Comparison of ENCODE assay signal across 8 cellular contexts in the genomic region with DNA sequence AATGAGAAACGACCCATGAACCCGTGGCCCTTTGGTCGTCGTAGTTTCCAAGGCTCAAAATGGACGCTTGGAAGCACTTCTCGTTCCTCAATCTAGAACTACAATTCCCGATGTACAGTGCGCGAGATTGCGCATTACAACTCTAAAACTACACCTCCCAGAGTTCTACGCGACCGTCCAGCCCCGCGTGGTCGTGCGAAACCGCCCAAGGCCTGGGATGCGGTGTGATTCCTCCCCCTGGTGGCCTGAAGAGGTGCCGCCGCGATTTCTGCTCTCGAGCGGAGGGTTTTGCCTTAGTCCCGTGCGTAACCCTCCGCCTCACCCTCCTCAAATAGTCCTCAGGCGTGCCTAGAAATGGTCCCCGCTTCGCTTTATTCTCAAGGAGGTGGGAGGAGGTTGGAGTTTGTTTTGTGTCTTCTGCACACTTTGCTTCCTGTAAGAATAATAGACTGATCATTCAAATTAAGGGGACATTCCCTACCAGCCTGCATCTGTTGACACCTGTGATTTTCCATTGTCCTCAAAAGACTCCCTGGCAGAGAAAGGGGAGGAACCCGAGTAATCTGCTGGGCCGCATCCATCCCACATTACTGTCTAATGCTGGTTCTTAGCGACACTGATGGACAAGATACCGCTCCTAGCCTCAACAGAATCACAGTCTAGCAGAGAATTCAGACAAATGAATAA. TPM values are rescaled to one million over a fixed set of nuclear protein-coding genes. Genes with fewer than 3 reads are reported as not detected.
DNase-seq lines count a peak whose midpoint lies in the region; ATAC-seq and TF ChIP-seq lines count a peak whose summit lies in the region.

No MANE protein-coding gene starts in this region.

- H3K9me3 ChIP-seq in cardiac muscle cell (ENCODE audit: low read depth) (no peaks in the 10 kb centered on the region), parathyroid adenoma (ENCODE audit: control insufficient read depth, low read length) (no peaks in the 10 kb centered on the region), transverse colon (no peaks in the 10 kb centered on the region)

- H3K79me2 ChIP-seq in parathyroid adenoma, result no peaks in the 10 kb centered on the region

- ATAC-seq in HG02642 (IDR thresholded peaks at IDR 0.05; ENCODE audit: poor library complexity, unreplicated experiment), result peak; percentile 97

- H3K4me2 ChIP-seq in parathyroid adenoma (ENCODE audit: low read length), result peak overlapping the region; percentile 87

- no peak for TF ChIP-seq EP300 in transverse colon (IDR thresholded peaks at IDR 0.05; ENCODE audit: low read depth)

- H3K4me1 ChIP-seq in cardiac muscle cell (ENCODE audit: low read depth), result peaks cover 20% of the 10 kb centered on the region
- peaks cover 13% of the 10 kb centered on the region for H3K4me1 ChIP-seq in parathyroid adenoma
- peaks cover 4 to 18% (median 11%) of the 10 kb centered on the region in 4 donors for H3K4me1 ChIP-seq in transverse colon

- TF ChIP-seq POLR2A in transverse colon (IDR thresholded peaks at IDR 0.05), result no peak

- TF ChIP-seq CTCF in GM12801 (IDR thresholded peaks at IDR 0.05; ENCODE audit: extremely low read depth, insufficient read length) (peak; percentile 69), cardiac muscle cell (IDR thresholded peaks at IDR 0.05; ENCODE audit: low read depth, low read length) (peak; percentile 97), parathyroid adenoma (IDR thresholded peaks at IDR 0.05) (peak; percentile 90), transverse colon (IDR thresholded peaks at IDR 0.05) (peak; percentile 87 to 100 (median 95))

- H2AFZ ChIP-seq in parathyroid adenoma, result peak overlapping the region; percentile 87

- intact Hi-C loops in transverse colon (cut with DNase I; ENCODE audit: low total_unique reads), result loop anchor here (2.0 to 5.0 kb wide), 2 partner anchors 101 to 196 kb away; a partner anchor contains a TSS

- 0 to 2% methylated on average over 5 to 32 of the region's 34 CpGs for WGBS in transverse colon (ENCODE audit: low coverage in 1 of 2), 2 donors

- H3K27ac ChIP-seq in cardiac muscle cell, result peak overlapping the region; percentile 85
- peak overlapping the region; percentile 88 for H3K27ac ChIP-seq in parathyroid adenoma
- peak overlapping the region; percentile 90 to 96 (median 92) for H3K27ac ChIP-seq in transverse colon

- no peak overlapping the region for H3K9ac ChIP-seq in parathyroid adenoma

- no peaks in the 10 kb centered on the region for H3K36me3 ChIP-seq in cardiac muscle cell
- H3K36me3 ChIP-seq in parathyroid adenoma (ENCODE audit: control insufficient read depth, insufficient read depth, low read length), result no peaks in the 10 kb centered on the region
- no peaks in the 10 kb centered on the region for H3K36me3 ChIP-seq in transverse colon

- H3K27me3 ChIP-seq in cardiac muscle cell (no peaks in the 10 kb centered on the region), parathyroid adenoma (ENCODE audit: control insufficient read depth, insufficient read depth, low read length) (no peaks in the 10 kb centered on the region), transverse colon (no peaks in the 10 kb centered on the region)

- in situ Hi-C loops in transverse colon (cut with MboI; ENCODE audit: low pct_ligation_motif_present in 1 of 4, low pct_unique_long_range_greater_than_20kb in 1 of 4, low sequenced_read_pairs in 3 of 4), result loop anchor here in 1 of 4 donors (5.0 kb wide), 1 partner anchor 101 kb away; no protein-coding TSS in a partner anchor

- DNase-seq in NCI-H1105 (lab: John Stamatoyannopoulos, UW), result peak; percentile 99
- DNase-seq in SKM-1 treated with dmso at 0.1 percent for 144 hours (lab: John Stamatoyannopoulos, UW; ENCODE audit: unreplicated experiment), result peak; percentile 99
- DNase-seq in activated naive CD8-positive, alpha-beta T cell treated with anti-CD3 and anti-CD28 coated beads, Interleukin-2, amount 50 U/mL, for 16 hours (ENCODE audit: low read depth, low spot score), result peak; percentile 89
- peak; percentile 99 to 100 for DNase-seq in cardiac muscle cell (ENCODE audit: low read depth in 1 of 2, low spot score in 1 of 2)
- DNase-seq in transverse colon, result peak; percentile 98

- H3K4me3 ChIP-seq in cardiac muscle cell, result peak overlapping the region; percentile 50
- peak overlapping the region; percentile 74 for H3K4me3 ChIP-seq in parathyroid adenoma (ENCODE audit: low read depth, low read length)
- H3K4me3 ChIP-seq in transverse colon, result peak overlapping the region; percentile 49 to 86 (median 57)

RNA-seq across cellular contexts. Expression of a gene that starts 0.4 kb away (rescaled TPM):
- 8.3 and 10.9 TPM in 2 replicates for total RNA-seq in cardiac muscle cell
- polyA plus RNA-seq in cardiac muscle cell, result 11.1 and 11.2 TPM in 2 replicates
- 10 to 100 TPM; 23.1 to 60.1 (median 38.8) TPM for total RNA-seq in transverse colon

RNA-seq across cellular contexts. Expression of a gene that starts 23.4 kb away (rescaled TPM):
- total RNA-seq in cardiac muscle cell (7.0 and 10.1 TPM in 2 replicates), transverse colon (under 1 TPM in 2 of 4 donors, not detected in 2; 0.16 to 0.41 TPM)
- polyA plus RNA-seq in cardiac muscle cell, result 8.6 and 10.0 TPM in 2 replicates

RNA-seq across cellular contexts. Expression of a gene that starts 47.7 kb away (rescaled TPM):
- 1.3 and 1.5 TPM in 2 replicates for total RNA-seq in cardiac muscle cell
- polyA plus RNA-seq in cardiac muscle cell, result 0.16 and 1.8 TPM in 2 replicates
- total RNA-seq in transverse colon, result under 1 TPM in 1 of 4 donors, not detected in 3; 0.14 TPM

Comparison
In these comparisons a context has a peak if more than half of its experiments do, and no peak if none do; other contexts are left out.
1. Peak in every context shown above with its lines: DNase-seq, ATAC-seq, H3K4me3 ChIP-seq and H3K27ac ChIP-seq.